In genomic region chr6:166006593-166007301, GRCh38 we compare ENCODE assay signal across 10 cellular contexts.
DNase-seq lines count a peak whose midpoint lies in the region; ATAC-seq and TF ChIP-seq lines count a peak whose summit lies in the region.
"Had no signal": no experiment of that assay in that cellular context is flagged by ENCODE, and none has a peak within 500 bp of the region (broad histone marks: within the 10 kb centered on the region; RNA-seq: fewer than 3 reads in every experiment).

No MANE protein-coding gene starts in this region.

- H3K27ac ChIP-seq in KOPT-K1 (ENCODE audit: low read depth, low read length, poor library complexity, severe bottlenecking) = peak overlapping the region; percentile 59
- no peak overlapping the region for H3K27ac ChIP-seq in neural progenitor cell

- no peak overlapping the region for H2AFZ ChIP-seq in neural progenitor cell (replicated peaks)

- H3K4me1 ChIP-seq in neural progenitor cell = peaks cover 36% of the 10 kb centered on the region

- peak overlapping the region; percentile 57 for H3K27ac Mint-ChIP-seq in neural progenitor cell
- no peak overlapping the region for H3K27ac Mint-ChIP-seq in activated CD4-positive, alpha-beta T cell treated with anti-CD3 and anti-CD28 coated beads, Interleukin-2, amount 10 ng/mL, durations not matched to agents 7 days and 5 days
- H3K27ac Mint-ChIP-seq: activated naive CD8-positive, alpha-beta T cell treated with anti-CD3 and anti-CD28 coated beads for 36 hours had no signal

- POLR2A ChIA-PET in AG04449 (lab: Yijun Ruan, JAX) = interaction anchor here (0.7 to 1.7 kb wide), 5 partner anchors 18 to 51 kb away, joined by 3 to 4 read pairs (median 3); no protein-coding TSS in a partner anchor
- POLR2A ChIA-PET in activated CD4-positive, alpha-beta T cell treated with anti-CD3 and anti-CD28 coated beads, Interleukin-2, amount 10 ng/mL, durations not matched to agents 7 days and 5 days (lab: Charles Lee) = no interaction called here

- H3K4me3 Mint-ChIP-seq in neural progenitor cell = peak overlapping the region; percentile 86
- no peak overlapping the region for H3K4me3 Mint-ChIP-seq in activated CD4-positive, alpha-beta T cell treated with anti-CD3 and anti-CD28 coated beads, Interleukin-2, amount 10 ng/mL, durations not matched to agents 7 days and 5 days
- H3K4me3 Mint-ChIP-seq: activated naive CD8-positive, alpha-beta T cell treated with anti-CD3 and anti-CD28 coated beads for 36 hours had no signal

- CTCF ChIA-PET in AG04449 (lab: Yijun Ruan, JAX) = interaction anchor here (0.9 to 3.4 kb wide), 9 partner anchors 15 to 122 kb away, joined by 3 to 13 read pairs (median 5); no protein-coding TSS in a partner anchor
- CTCF ChIA-PET in activated CD4-positive, alpha-beta T cell treated with anti-CD3 and anti-CD28 coated beads, Interleukin-2, amount 10 ng/mL, durations not matched to agents 7 days and 5 days (lab: Charles Lee) = no interaction called here

- no peaks in the 10 kb centered on the region for H3F3A ChIP-seq in neural progenitor cell (ENCODE audit: low read depth)

- H3K4me3 ChIP-seq in AG04449 (ENCODE audit: low read depth, low read length) (peak overlapping the region; percentile 49), epithelial cell of proximal tubule (ENCODE audit: low read depth, low read length) (peak overlapping the region; percentile 35), neural progenitor cell (peak overlapping the region; percentile 43)

- H3K27me3 Mint-ChIP-seq in neural progenitor cell (ENCODE audit: insufficient read depth, low read depth) = peaks cover 29% of the 10 kb centered on the region
- H3K27me3 Mint-ChIP-seq in activated CD4-positive, alpha-beta T cell treated with anti-CD3 and anti-CD28 coated beads, Interleukin-2, amount 10 ng/mL, durations not matched to agents 7 days and 5 days = peaks cover 52% of the 10 kb centered on the region

- TF ChIP-seq CTCF in AG04449 (IDR thresholded peaks at IDR 0.05; ENCODE audit: insufficient read depth, low read length, missing control alignments) = no peak
- no peak for TF ChIP-seq CTCF in epithelial cell of proximal tubule (conservative IDR thresholded peaks at IDR 0.05; ENCODE audit: low read depth, low read length)
- no peak for TF ChIP-seq CTCF in neural progenitor cell (IDR thresholded peaks at IDR 0.05)

- peaks cover 5% of the 10 kb centered on the region for H3K9me3 Mint-ChIP-seq in neural progenitor cell
- no peaks in the 10 kb centered on the region for H3K9me3 Mint-ChIP-seq in activated CD4-positive, alpha-beta T cell treated with anti-CD3 and anti-CD28 coated beads, Interleukin-2, amount 10 ng/mL, durations not matched to agents 7 days and 5 days
- H3K9me3 Mint-ChIP-seq: activated naive CD8-positive, alpha-beta T cell treated with anti-CD3 and anti-CD28 coated beads for 36 hours had no signal

- H3K36me3 ChIP-seq in KOPT-K1 (ENCODE audit: insufficient read depth, low read length) (no peaks in the 10 kb centered on the region), neural progenitor cell (no peaks in the 10 kb centered on the region)

- H3K36me3 Mint-ChIP-seq in neural progenitor cell = no peaks in the 10 kb centered on the region
- peaks cover 3% of the 10 kb centered on the region for H3K36me3 Mint-ChIP-seq in activated CD4-positive, alpha-beta T cell treated with anti-CD3 and anti-CD28 coated beads, Interleukin-2, amount 10 ng/mL, durations not matched to agents 7 days and 5 days (ENCODE audit: low read depth)
- H3K36me3 Mint-ChIP-seq: activated naive CD8-positive, alpha-beta T cell treated with anti-CD3 and anti-CD28 coated beads for 36 hours had no signal

- no peak overlapping the region for H3K9ac ChIP-seq in neural progenitor cell

- peak overlapping the region; percentile 77 for H3K4me2 ChIP-seq in neural progenitor cell

- H3K4me1 Mint-ChIP-seq in neural progenitor cell = peaks cover 55% of the 10 kb centered on the region
- no peaks in the 10 kb centered on the region for H3K4me1 Mint-ChIP-seq in activated CD4-positive, alpha-beta T cell treated with anti-CD3 and anti-CD28 coated beads, Interleukin-2, amount 10 ng/mL, durations not matched to agents 7 days and 5 days

- peak; percentile 84 for DNase-seq in AG04449 (ENCODE audit: low read depth, low spot score)
- DNase-seq in epithelial cell of proximal tubule (ENCODE audit: low read depth) = no peak
- DNase-seq in neural progenitor cell (ENCODE audit: low spot score) = peak; percentile 41
- no peak for DNase-seq in NAMALWA (ENCODE audit: low spot score)
- DNase-seq in glomerular visceral epithelial cell (ENCODE audit: extremely low spot score) = no peak
- DNase-seq in activated CD4-positive, alpha-beta T cell treated with anti-CD3 and anti-CD28 coated beads, Interleukin-2, amount 10 ng/mL, durations not matched to agents 7 days and 5 days = no peak
- DNase-seq: activated naive CD8-positive, alpha-beta T cell treated with anti-CD3 and anti-CD28 coated beads for 36 hours; stimulated activated CD4-positive, alpha-beta T cell treated with anti-CD3 and anti-CD28 coated beads, Interleukin-4, amount 100 ng/mL, for 4 hours had no signal

- no peaks in the 10 kb centered on the region for H3K79me2 ChIP-seq in neural progenitor cell (ENCODE audit: low read depth)

- peaks cover 81% of the 10 kb centered on the region for H3K27me3 ChIP-seq in neural progenitor cell

- no peak for ATAC-seq in HG02852 (IDR thresholded peaks at IDR 0.05; ENCODE audit: unreplicated experiment)

- peaks cover 3% of the 10 kb centered on the region for H4K20me1 ChIP-seq in neural progenitor cell (ENCODE audit: low read depth)

- H3K9me3 ChIP-seq in KOPT-K1 (ENCODE audit: insufficient read depth, low read length, poor library complexity, severe bottlenecking) = no peaks in the 10 kb centered on the region
- H3K9me3 ChIP-seq in neural progenitor cell (ENCODE audit: low read depth) = no peaks in the 10 kb centered on the region

Comparison
In these comparisons a context has a peak if more than half of its experiments do, and no peak if none do; other contexts are left out.
1. DNase-seq: peak in AG04449 (single experiment) and neural progenitor cell (single experiment); none in epithelial cell of proximal tubule (single experiment), NAMALWA (single experiment), glomerular visceral epithelial cell (single experiment) and activated CD4-positive, alpha-beta T cell treated with anti-CD3 and anti-CD28 coated beads, Interleukin-2, amount 10 ng/mL, durations not matched to agents 7 days and 5 days (single experiment).
2. Peak in every context shown above with its lines, with median percentiles within 50 percentile points of each other: H3K4me3 ChIP-seq.